In genomic region chr12:80707126-80707829, GRCh38 we compare ENCODE assay signal across 15 cellular contexts. TPM values are rescaled to one million over a fixed set of nuclear protein-coding genes. Genes with fewer than 3 reads are reported as not detected.
DNase-seq lines count a peak whose midpoint lies in the region; ATAC-seq and TF ChIP-seq lines count a peak whose summit lies in the region.
"Had no signal": no experiment of that assay in that cellular context is flagged by ENCODE, and none has a peak within 500 bp of the region (broad histone marks: within the 10 kb centered on the region; RNA-seq: fewer than 3 reads in every experiment).

Gene MYF6 (plus strand): TSS chr12:80707634. CDS start chr12:80707720, 86 bp downstream.

- no peak within 1 kb of the TSS for H3K9ac ChIP-seq in HUES6 (ENCODE audit: low read length)
- H3K9ac ChIP-seq in smooth muscle cell (ENCODE audit: low read depth) = no peak within 1 kb of the TSS

- DNase-seq in mesothelial cell of epicardium (ENCODE audit: low spot score in 2 of 2, unreplicated experiment in 2 of 2) (no peak), smooth muscle cell (lab: John Stamatoyannopoulos, UW; ENCODE audit: unreplicated experiment) (no peak), Calu3 (no peak), foreskin melanocyte (no peak)
- DNase-seq: CD4-positive, alpha-beta T cell; NCI-H187; NCI-H526 treated with DMSO at 0.1 percent for 48 hours; right lobe of liver; stimulated activated naive CD4-positive, alpha-beta T cell treated with Interleukin-2 at 50 U/mL for 16 hours had no signal

- H4K20me1 ChIP-seq in smooth muscle cell (ENCODE audit: low read depth) = no peaks in the 10 kb centered on the region

- 88 to 90% methylated on average over 4 of the region's 4 CpGs for WGBS in ectodermal cell, 2 experiments
- WGBS in smooth muscle cell (ENCODE audit: low lambda C conversion rate) = 78% methylated on average over 4 of the region's 4 CpGs

- intact Hi-C loops in Calu3 (cut with micrococcal nuclease; ENCODE audit: unreplicated experiment) = no loop called here

- no peaks in the 10 kb centered on the region for H3F3A ChIP-seq in smooth muscle cell (ENCODE audit: low read depth)

- H3K4me3 ChIP-seq in HUES6 (ENCODE audit: low read depth, low read length) (peak within 1 kb of the TSS; percentile 43), ectodermal cell (ENCODE audit: insufficient read depth, low read depth, low read length) (peak within 1 kb of the TSS; percentile 22), smooth muscle cell (peak within 1 kb of the TSS; percentile 36)

- ATAC-seq in HG03439 (IDR thresholded peaks at IDR 0.05; ENCODE audit: unreplicated experiment) = no peak
- ATAC-seq: activated CD4-positive, CD25-positive, alpha-beta regulatory T cell treated with anti-CD3 and anti-CD28 coated beads, Interleukin-2, amount 50 U/mL, for 24 hours; activated naive CD4-positive, alpha-beta T cell treated with anti-CD3 and anti-CD28 coated beads, Interleukin-2, amount 50 U/mL, for 72 hours; right lobe of liver had no signal

- CTCF ChIA-PET in Calu3 (lab: Charles Lee) = no interaction called here

- no peaks in the 10 kb centered on the region for H3K79me2 ChIP-seq in smooth muscle cell (ENCODE audit: low read depth)

- H3K4me3 Mint-ChIP-seq in mesothelial cell of epicardium (peak within 1 kb of the TSS; percentile 77), Calu3 (ENCODE audit: low read depth, unreplicated experiment) (no peak within 1 kb of the TSS)
- H3K4me3 Mint-ChIP-seq: CD4-positive, alpha-beta T cell had no signal

- H3K27ac Mint-ChIP-seq in mesothelial cell of epicardium = no peak within 1 kb of the TSS
- no peak within 1 kb of the TSS for H3K27ac Mint-ChIP-seq in Calu3 (ENCODE audit: unreplicated experiment)
- H3K27ac Mint-ChIP-seq: activated naive CD4-positive, alpha-beta T cell treated with anti-CD3 and anti-CD28 coated beads, Interleukin-2, amount 50 U/mL, for 72 hours; CD4-positive, alpha-beta T cell had no signal

- H3K4me1 Mint-ChIP-seq in mesothelial cell of epicardium = peaks cover 19% of the 10 kb centered on the region
- peaks cover 15% of the 10 kb centered on the region for H3K4me1 Mint-ChIP-seq in Calu3 (ENCODE audit: low read depth, unreplicated experiment)

- peak within 1 kb of the TSS; percentile 85 for H3K4me2 ChIP-seq in smooth muscle cell

- H3K9me3 ChIP-seq in HUES6 (ENCODE audit: control insufficient read depth, insufficient read depth, low read depth, low read length) = no peaks in the 10 kb centered on the region
- no peaks in the 10 kb centered on the region for H3K9me3 ChIP-seq in ectodermal cell (ENCODE audit: control insufficient read depth, low read length)
- H3K9me3 ChIP-seq in smooth muscle cell (replicated peaks; ENCODE audit: low read depth) = no peaks in the 10 kb centered on the region
- H3K9me3 ChIP-seq: right lobe of liver had no signal

- peaks cover 60% of the 10 kb centered on the region for H3K27me3 Mint-ChIP-seq in mesothelial cell of epicardium (ENCODE audit: low read depth)
- no peaks in the 10 kb centered on the region for H3K27me3 Mint-ChIP-seq in Calu3 (ENCODE audit: unreplicated experiment)

- H3K9me3 Mint-ChIP-seq in mesothelial cell of epicardium = no peaks in the 10 kb centered on the region
- no peaks in the 10 kb centered on the region for H3K9me3 Mint-ChIP-seq in Calu3 (ENCODE audit: low read depth, unreplicated experiment)
- H3K9me3 Mint-ChIP-seq: CD4-positive, alpha-beta T cell had no signal

- H3K27me3 ChIP-seq in HUES6 (ENCODE audit: control insufficient read depth, insufficient read depth, low read length) (peaks cover 83% of the 10 kb centered on the region), ectodermal cell (ENCODE audit: control insufficient read depth, insufficient read depth, low read length, poor library complexity, severe bottlenecking) (peaks cover 58% of the 10 kb centered on the region), smooth muscle cell (ENCODE audit: low read depth) (peaks cover 59% of the 10 kb centered on the region)
- H3K27me3 ChIP-seq: right lobe of liver had no signal

- peak within 1 kb of the TSS; percentile 83 for H2AFZ ChIP-seq in smooth muscle cell (ENCODE audit: low read depth)

- H3K27ac ChIP-seq in HUES6 (ENCODE audit: low read depth, low read length) (no peak within 1 kb of the TSS), ectodermal cell (ENCODE audit: insufficient read depth, low read depth, low read length, poor library complexity, severe bottlenecking) (no peak within 1 kb of the TSS), smooth muscle cell (ENCODE audit: low read depth) (no peak within 1 kb of the TSS)
- H3K27ac ChIP-seq: right lobe of liver had no signal

- BruUV-seq in Calu3 (replicated peaks; lab: Mats Ljungman, UMichigan) = no TSS peak

- H3K4me1 ChIP-seq in HUES6 (ENCODE audit: control insufficient read depth, insufficient read depth, low read length) (peaks cover 23% of the 10 kb centered on the region), ectodermal cell (ENCODE audit: control insufficient read depth, insufficient read depth, low read length) (no peaks in the 10 kb centered on the region), smooth muscle cell (ENCODE audit: low read depth) (peaks cover 14% of the 10 kb centered on the region)

- H3K36me3 Mint-ChIP-seq in mesothelial cell of epicardium = no peaks in the 10 kb centered on the region
- peaks cover 5% of the 10 kb centered on the region for H3K36me3 Mint-ChIP-seq in Calu3 (ENCODE audit: insufficient read depth, unreplicated experiment)

- TF ChIP-seq CTCF in mesothelial cell of epicardium (IDR thresholded peaks at IDR 0.05; ENCODE audit: unreplicated experiment) (no peak), smooth muscle cell (IDR thresholded peaks at IDR 0.05; ENCODE audit: borderline replicate concordance, insufficient read depth, poor library complexity, severe bottlenecking) (no peak), Calu3 (IDR thresholded peaks at IDR 0.05; ENCODE audit: unreplicated experiment) (no peak)

- no peaks in the 10 kb centered on the region for H3K36me3 ChIP-seq in HUES6 (ENCODE audit: control insufficient read depth, insufficient read depth, low read length)
- H3K36me3 ChIP-seq in ectodermal cell (ENCODE audit: control insufficient read depth, insufficient read depth, low read length) = no peaks in the 10 kb centered on the region
- H3K36me3 ChIP-seq in smooth muscle cell (ENCODE audit: low read depth) = no peaks in the 10 kb centered on the region
- H3K36me3 ChIP-seq: right lobe of liver had no signal

RNA-seq across cellular contexts. Expression of gene MYF6, which starts in this region (rescaled TPM):
- polyA plus RNA-seq in ectodermal cell (2013, experiment 1 of 4) = 0.93 TPM
- polyA plus RNA-seq in ectodermal cell (2013, experiment 2 of 4) = 1.0 TPM
- 0.69 TPM for polyA plus RNA-seq in ectodermal cell (2013, experiment 3 of 4)
- polyA plus RNA-seq in ectodermal cell (2013, experiment 4 of 4) = 1.0 TPM
- total RNA-seq in mesothelial cell of epicardium = 0.16 to 0.22 TPM (median 0.20 TPM) in 3 replicates
- not detected in 2 replicates for total RNA-seq in smooth muscle cell
- polyA plus RNA-seq in smooth muscle cell = not detected in 2 replicates
- total RNA-seq in Calu3 (2022) = not detected in 2 replicates
- total RNA-seq: activated naive CD4-positive, alpha-beta T cell treated with anti-CD3 and anti-CD28 coated beads, Interleukin-2, amount 50 U/mL, for 72 hours; CD4-positive, alpha-beta T cell; T-helper 1 cell treated with Interleukin-12 subunit alpha and Interleukin-12 subunit beta and Interleukin-4 antibody, amounts not matched to agents 30 ng/mL and 1 ng/mL, for 36 hours had no signal
